8 cellular contexts compared by ENCODE assay signal in the genomic region with DNA sequence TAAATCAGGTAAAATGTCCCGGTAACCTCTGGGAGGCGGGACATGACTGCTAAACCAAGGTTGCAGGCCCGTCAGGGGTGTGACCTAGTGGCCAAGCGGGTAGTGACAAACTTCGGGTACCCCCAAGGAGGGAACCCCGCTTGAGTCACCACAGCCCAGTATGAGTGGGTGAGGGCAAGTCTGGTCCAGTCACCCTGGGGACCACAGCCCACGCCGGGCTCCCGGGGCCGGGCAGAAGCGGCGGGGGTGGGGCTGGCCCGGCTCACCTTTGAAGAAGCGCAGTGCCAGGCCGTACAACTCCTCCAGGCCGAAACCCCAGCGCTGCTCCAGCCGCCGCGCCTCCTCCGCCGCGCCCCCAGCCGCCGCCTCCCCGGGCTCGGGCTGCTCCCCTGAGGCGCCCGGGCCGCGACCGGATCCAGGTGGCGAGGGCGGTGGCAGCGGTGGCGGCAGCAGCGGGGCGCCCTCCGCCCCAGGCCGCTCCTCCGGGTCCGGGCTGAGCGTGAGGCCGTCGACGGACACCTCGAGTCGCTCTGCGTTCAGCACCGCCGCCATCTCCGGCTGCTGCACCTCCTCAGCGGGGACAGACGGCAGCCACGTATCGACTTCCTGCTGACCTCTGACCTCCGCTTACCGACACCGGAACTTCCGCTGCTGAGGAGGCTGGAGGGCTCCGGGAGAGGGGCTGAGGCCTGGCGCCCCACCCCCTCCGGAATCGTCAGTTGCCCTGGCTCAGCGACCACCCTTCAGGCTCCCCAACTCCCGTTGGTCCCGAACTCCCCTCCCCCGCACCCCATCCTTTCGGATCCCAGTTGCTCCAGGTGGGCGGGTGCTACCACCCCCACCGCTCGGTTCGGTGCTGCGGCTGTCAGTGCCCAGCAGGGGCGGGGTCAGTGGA. TPM values are rescaled to one million over a fixed set of nuclear protein-coding genes. Genes with fewer than 3 reads are reported as not detected.
DNase-seq lines count a peak whose midpoint lies in the region; ATAC-seq and TF ChIP-seq lines count a peak whose summit lies in the region.

TSS of gene ACBD3 (minus strand) at position 618 of the 895 bp plus-strand sequence. CDS start at position 552, 66 bp downstream.

- peaks cover 38% of the 10 kb centered on the region for H4K20me1 ChIP-seq in osteoblast (ENCODE audit: insufficient read depth, low read length)

- intact Hi-C loops in testis (cut with DNase I; ENCODE audit: low total_unique reads): no loop called here

- no peaks in the 10 kb centered on the region for H3K9me3 Mint-ChIP-seq in activated naive CD4-positive, alpha-beta T cell treated with anti-CD3 and anti-CD28 coated beads, Interleukin-2, amount 50 U/mL, for 72 hours

- peaks cover 58% of the 10 kb centered on the region for H3K79me2 ChIP-seq in osteoblast (ENCODE audit: insufficient read depth, low read length)

- H3K4me3 ChIP-seq in GM12864 (ENCODE audit: low read depth, low read length) (peak within 1 kb of the TSS; percentile 93), osteoblast (ENCODE audit: insufficient read depth, low read length) (peak within 1 kb of the TSS; percentile 96), testis (peak within 1 kb of the TSS; percentile 92 to 93)

- ATAC-seq in HG02642 (IDR thresholded peaks at IDR 0.05; ENCODE audit: poor library complexity, unreplicated experiment): peak; percentile 95
- peak; percentile 92 to 98 for ATAC-seq in activated naive CD4-positive, alpha-beta T cell treated with anti-CD3 and anti-CD28 coated beads, Interleukin-2, amount 50 U/mL, for 72 hours

- WGBS in testis, 2 donors: 1% methylated on average over 16 to 55 of the region's 75 CpGs

- H3K27ac ChIP-seq in osteoblast (ENCODE audit: low read depth, low read length) (peak within 1 kb of the TSS; percentile 87), testis (peak within 1 kb of the TSS; percentile 92 to 96)

- H3K4me1 ChIP-seq in osteoblast (ENCODE audit: insufficient read depth, low read length) (peaks cover 23% of the 10 kb centered on the region), testis (peaks cover 27% of the 10 kb centered on the region)

- H2AFZ ChIP-seq in osteoblast (ENCODE audit: low read length): peak within 1 kb of the TSS; percentile 89

- H3K27ac Mint-ChIP-seq in activated naive CD4-positive, alpha-beta T cell treated with anti-CD3 and anti-CD28 coated beads, Interleukin-2, amount 50 U/mL, for 72 hours: peak within 1 kb of the TSS; percentile 94 to 95

- peak; percentile 12 for TF ChIP-seq CTCF in GM12864 (IDR thresholded peaks at IDR 0.05; ENCODE audit: low read depth, low read length, missing control alignments)
- no peak for TF ChIP-seq CTCF in osteoblast (IDR thresholded peaks at IDR 0.05; ENCODE audit: extremely low read depth, low read depth, low read length)
- TF ChIP-seq CTCF in testis (IDR thresholded peaks at IDR 0.05): peak in 2 of 3 experiments; percentile 24

- H3K36me3 ChIP-seq in osteoblast (ENCODE audit: insufficient read depth, low read length) (peaks cover 10% of the 10 kb centered on the region), testis (ENCODE audit: low read depth, missing control alignments) (no peaks in the 10 kb centered on the region)

- no peaks in the 10 kb centered on the region for H3K27me3 ChIP-seq in osteoblast (ENCODE audit: insufficient read depth, low read length)
- H3K27me3 ChIP-seq in testis: no peaks in the 10 kb centered on the region

- H3K9me3 ChIP-seq in osteoblast (ENCODE audit: low read depth, low read length) (no peaks in the 10 kb centered on the region), testis (no peaks in the 10 kb centered on the region)

- TF ChIP-seq POLR2A in testis (IDR thresholded peaks at IDR 0.05): peak; percentile 85

- peak within 1 kb of the TSS; percentile 87 for H3K4me2 ChIP-seq in osteoblast (ENCODE audit: insufficient read depth, low read length)

- DNase-seq in GM12864 (ENCODE audit: low read depth): peak; percentile 65
- peak; percentile 80 for DNase-seq in NCI-H1105 treated with DMSO at 0.1 percent for 48 hours (lab: John Stamatoyannopoulos, UW)
- DNase-seq in SKM-1 treated with dmso at 0.1 percent for 144 hours (lab: John Stamatoyannopoulos, UW; ENCODE audit: unreplicated experiment): peak; percentile 88
- DNase-seq in activated naive CD4-positive, alpha-beta T cell treated with anti-CD3 and anti-CD28 coated beads, Interleukin-2, amount 50 U/mL, for 72 hours (ENCODE audit: low spot score in 2 of 2): peak; percentile 78 to 85
- peak; percentile 81 for DNase-seq in glomerular visceral epithelial cell (ENCODE audit: extremely low spot score)
- DNase-seq in osteoblast (ENCODE audit: insufficient read length, low spot score, missing footprints): peak; percentile 97
- DNase-seq in testis: peak; percentile 93

- peaks cover 6 to 22% of the 10 kb centered on the region in 2 donors for H3K36me3 Mint-ChIP-seq in activated naive CD4-positive, alpha-beta T cell treated with anti-CD3 and anti-CD28 coated beads, Interleukin-2, amount 50 U/mL, for 72 hours

RNA-seq across cellular contexts. Expression of gene ACBD3, which starts in this region (rescaled TPM):
- 10 to 100 TPM; 18.9 to 26.4 TPM for total RNA-seq in activated naive CD4-positive, alpha-beta T cell treated with anti-CD3 and anti-CD28 coated beads, Interleukin-2, amount 50 U/mL, for 72 hours
- 76.9 and 80.3 TPM in 2 replicates for total RNA-seq in osteoblast
- 10 to 100 TPM; 50.6 to 57.9 TPM for total RNA-seq in testis
- polyA plus RNA-seq in testis (ENCODE audit: insufficient read depth, low read depth, low replicate concordance): 32.9 TPM

Comparison
In these comparisons a context has a peak if more than half of its experiments do, and no peak if none do; other contexts are left out.
1. Peak in every context shown above with its lines: DNase-seq, ATAC-seq, H3K4me3 ChIP-seq and H3K27ac ChIP-seq.